ENCODE assay signal across 12 cellular contexts in genomic region chr1:66247415-66248208, GRCh38.
DNase-seq lines count a peak whose midpoint lies in the region; ATAC-seq and TF ChIP-seq lines count a peak whose summit lies in the region.
"Had no signal": no experiment of that assay in that cellular context is flagged by ENCODE, and none has a peak within 500 bp of the region (broad histone marks: within the 10 kb centered on the region; RNA-seq: fewer than 3 reads in every experiment).

No MANE protein-coding gene starts in this region.

- TF ChIP-seq CTCF in GM06990 (IDR thresholded peaks at IDR 0.05; ENCODE audit: insufficient read depth, low read length, poor library complexity, severe bottlenecking) = no peak
- no peak for TF ChIP-seq CTCF in sigmoid colon (IDR thresholded peaks at IDR 0.05)

- peak; percentile 68 for ATAC-seq in GM21390 (IDR thresholded peaks at IDR 0.05; ENCODE audit: unreplicated experiment)
- ATAC-seq in HG03565 (IDR thresholded peaks at IDR 0.05; ENCODE audit: unreplicated experiment) = peak; percentile 74
- peak; percentile 68 for ATAC-seq in central memory CD8-positive, alpha-beta T cell (replicated peaks; ENCODE audit: extremely low read depth, poor library complexity, severe bottlenecking)
- ATAC-seq in GM19023 (IDR thresholded peaks at IDR 0.05; ENCODE audit: unreplicated experiment) = no peak

- no peaks in the 10 kb centered on the region for H3K9me3 ChIP-seq in sigmoid colon

- H3K27ac ChIP-seq in sigmoid colon = no peak overlapping the region
- H3K27ac ChIP-seq: HL-60 had no signal

- peak overlapping the region; percentile 59 for H3K4me3 Mint-ChIP-seq in central memory CD8-positive, alpha-beta T cell

- intact Hi-C loops in sigmoid colon (cut with DNase I) = no loop called here

- TF ChIP-seq EP300 in sigmoid colon (IDR thresholded peaks at IDR 0.05) = no peak

- TF ChIP-seq POLR2A in sigmoid colon (IDR thresholded peaks at IDR 0.05) = no peak

- H3K36me3 ChIP-seq in GM06990 (ENCODE audit: control insufficient read depth, insufficient read depth, low read length) (no peaks in the 10 kb centered on the region), sigmoid colon (no peaks in the 10 kb centered on the region)

- WGBS in sigmoid colon, 2 donors = 86 to 90% methylated on average over 11 of the region's 11 CpGs

- peaks cover 8% of the 10 kb centered on the region for H3K36me3 Mint-ChIP-seq in central memory CD8-positive, alpha-beta T cell (ENCODE audit: insufficient read depth)

- peak overlapping the region; percentile 97 for H3K27ac Mint-ChIP-seq in central memory CD8-positive, alpha-beta T cell (ENCODE audit: low read depth)

- H3K27me3 ChIP-seq in GM06990 (replicated peaks; ENCODE audit: control insufficient read depth, insufficient read depth, low read length) (no peaks in the 10 kb centered on the region), sigmoid colon (no peaks in the 10 kb centered on the region)

- no peaks in the 10 kb centered on the region for H3K9me3 Mint-ChIP-seq in central memory CD8-positive, alpha-beta T cell

- peak; percentile 57 for DNase-seq in GM06990 (ENCODE audit: extremely low read depth, insufficient read length)
- DNase-seq in central memory CD8-positive, alpha-beta T cell (ENCODE audit: low spot score in 2 of 2) = peak in 1 of 2 donors; percentile 24
- DNase-seq in sigmoid colon = no peak
- no peak for DNase-seq in ACHN
- DNase-seq in activated CD8-positive, alpha-beta memory T cell treated with anti-CD3 and anti-CD28 coated beads, Interleukin-2, amount 50 U/mL, for 48 hours = no peak
- DNase-seq: anterior cingulate cortex, Calu3, nucleus accumbens had no signal

- H3K27me3 Mint-ChIP-seq in central memory CD8-positive, alpha-beta T cell = no peaks in the 10 kb centered on the region

- in situ Hi-C loops in ACHN (cut with HindIII; ENCODE audit: low pct_ligation_motif_present, low pct_unique_long_range_greater_than_20kb, low sequenced_read_pairs) = loop anchor here (25.0 kb wide), 1 partner anchor 285 kb away; no protein-coding TSS in a partner anchor

- H3K4me3 ChIP-seq in GM06990 (replicated peaks; ENCODE audit: low read depth, low read length) = peak overlapping the region; percentile 47
- H3K4me3 ChIP-seq in sigmoid colon = no peak overlapping the region

- H3K4me1 Mint-ChIP-seq in central memory CD8-positive, alpha-beta T cell = peaks cover 41% of the 10 kb centered on the region

- H3K4me1 ChIP-seq in sigmoid colon = peaks cover 0 to 10% (median 0%) of the 10 kb centered on the region in 4 donors
